In genomic region chr2:215779912-215780311, GRCh38 we compare ENCODE assay signal across 25 cellular contexts.
DNase-seq lines count a peak whose midpoint lies in the region; ATAC-seq, FAIRE-seq and TF ChIP-seq lines count a peak whose summit lies in the region.
"Had no signal": no experiment of that assay in that cellular context is flagged by ENCODE, and none has a peak within 500 bp of the region (broad histone marks: within the 10 kb centered on the region; RNA-seq: fewer than 3 reads in every experiment).

No MANE protein-coding gene starts in this region.

- no peak overlapping the region for H3K9ac ChIP-seq in H1 (replicated peaks in 1 of 4; ENCODE audit: extremely low read depth in 1 of 4, low read depth in 3 of 4, low read length in 3 of 4)
- H3K9ac ChIP-seq: BLaER1 treated with 17β-estradiol and CSF1 and Interleukin-3, amounts not matched to agents 10 nM and 100 nM had no signal

- no peak overlapping the region for H4K91ac ChIP-seq in H1 (replicated peaks; ENCODE audit: insufficient read length, low read length)

- no peak overlapping the region for H4K8ac ChIP-seq in H1 (ENCODE audit: extremely low read depth, insufficient read depth, low read length)

- 81% methylated on average over 3 of the region's 3 CpGs; no CpG with 5 or more reads in 1 of the 2 experiments for WGBS in H1 (ENCODE audit: extremely low coverage in 1 of 2, insufficient coverage in 1 of 2, insufficient read length in 1 of 2, insufficient replicate concordance in 2 of 2, low coverage in 1 of 2, low lambda C conversion rate in 2 of 2, missing lambda C conversion rate in 1 of 2), 2 experiments
- WGBS in sigmoid colon, 2 donors, result 92 to 98% methylated on average over 3 of the region's 3 CpGs

- peaks cover 11% of the 10 kb centered on the region for H3K27me3 Mint-ChIP-seq in stimulated activated naive CD8-positive, alpha-beta T cell treated with anti-CD3 and anti-CD28 coated beads, Interleukin-15, amount 100 ng/mL, for 72 hours
- peaks cover 12 to 13% of the 10 kb centered on the region in 2 donors for H3K27me3 Mint-ChIP-seq in CD8-positive, alpha-beta memory T cell

- BruUV-seq in PC-9 (replicated peaks; lab: Mats Ljungman, UMichigan), result no TSS peak

- DNase-seq in stimulated activated naive CD8-positive, alpha-beta T cell treated with anti-CD3 and anti-CD28 coated beads, Interleukin-15, amount 100 ng/mL, for 72 hours, result no peak
- no peak for DNase-seq in stimulated activated naive CD8-positive, alpha-beta T cell treated with anti-CD3 and anti-CD28 coated beads, Interleukin-15, Interleukin-2, amounts not matched to agents 100 U/mL and 50 U/mL, for 24 hours
- DNase-seq in H1 (ENCODE audit: low read depth in 1 of 2, low spot score in 2 of 2) (no peak), sigmoid colon (no peak), PC-9 (no peak), MV-4-11 (lab: John Stamatoyannopoulos, UW) (no peak)
- no peak for DNase-seq in CD8-positive, alpha-beta memory T cell
- DNase-seq: CD4-positive, alpha-beta T cell; COR-L47; DMS53; GOT3; KBM-7; NCI-H1105 treated with DMSO at 0.1 percent for 48 hours; NCI-H146; NCI-H2029; NCI-H2227 treated with DMSO at 0.1 percent for 48 hours; NCI-H510A; NCI-H69; SHP77 had no signal

- no peak for TF ChIP-seq RAD21 in H1 (IDR thresholded peaks at IDR 0.05 in 1 of 2, conservative IDR thresholded peaks at IDR 0.05 in 1 of 2; ENCODE audit: low read depth in 2 of 2, low read length in 2 of 2)

- H3K4me3 ChIP-seq in H1 (ENCODE audit: extremely low read depth in 1 of 4, insufficient read depth in 2 of 4, low read depth in 3 of 4, low read length in 4 of 4) (no peak overlapping the region), sigmoid colon (no peak overlapping the region), PC-9 (no peak overlapping the region)
- H3K4me3 ChIP-seq in CD8-positive, alpha-beta memory T cell (ENCODE audit: low read length), result no peak overlapping the region
- H3K4me3 ChIP-seq: BLaER1 treated with 17β-estradiol and CSF1 and Interleukin-3, amounts not matched to agents 10 nM and 100 nM had no signal

- no peak overlapping the region for H3K27ac Mint-ChIP-seq in stimulated activated naive CD8-positive, alpha-beta T cell treated with anti-CD3 and anti-CD28 coated beads, Interleukin-15, amount 100 ng/mL, for 72 hours
- H3K27ac Mint-ChIP-seq in CD8-positive, alpha-beta memory T cell, result no peak overlapping the region
- H3K27ac Mint-ChIP-seq: CD4-positive, alpha-beta T cell had no signal

- intact Hi-C loops in sigmoid colon (cut with DNase I) (loop anchor here (5.0 kb wide), 5 partner anchors 68 to 343 kb away; partner anchors contain the start of gene FN1), PC-9 (cut with micrococcal nuclease; ENCODE audit: unreplicated experiment) (no loop called here)

- TF ChIP-seq EP300 in H1 (IDR thresholded peaks at IDR 0.05; ENCODE audit: borderline replicate concordance in 1 of 2, low read depth in 2 of 2, low read length in 2 of 2), result no peak
- no peak for TF ChIP-seq EP300 in sigmoid colon (IDR thresholded peaks at IDR 0.05)

- H2BK5ac ChIP-seq in H1 (ENCODE audit: low read depth, low read length), result no peak overlapping the region

- no peaks in the 10 kb centered on the region for H3K9me2 ChIP-seq in PC-9 (ENCODE audit: insufficient read depth)

- H3K4ac ChIP-seq in H1 (replicated peaks; ENCODE audit: insufficient read length, low read depth, low read length), result no peak overlapping the region

- H3K4me3 Mint-ChIP-seq in stimulated activated naive CD8-positive, alpha-beta T cell treated with anti-CD3 and anti-CD28 coated beads, Interleukin-15, amount 100 ng/mL, for 72 hours, result no peak overlapping the region
- no peak overlapping the region for H3K4me3 Mint-ChIP-seq in CD8-positive, alpha-beta memory T cell
- H3K4me3 Mint-ChIP-seq: CD4-positive, alpha-beta T cell had no signal

- no peak for TF ChIP-seq POLR2A in H1 (IDR thresholded peaks at IDR 0.05; ENCODE audit: control extremely low read depth in 1 of 2, low read depth in 2 of 2, low read length in 2 of 2)
- no peak for TF ChIP-seq POLR2A in sigmoid colon (IDR thresholded peaks at IDR 0.05)

- no peak overlapping the region for H2AK5ac ChIP-seq in H1 (ENCODE audit: low read depth, low read length)

- no peak overlapping the region for H2BK15ac ChIP-seq in H1 (ENCODE audit: low read length)

- peak; percentile 20 for ATAC-seq in stimulated activated naive CD8-positive, alpha-beta T cell treated with anti-CD3 and anti-CD28 coated beads, Interleukin-15, amount 100 ng/mL, for 72 hours
- no peak for ATAC-seq in stimulated activated naive CD8-positive, alpha-beta T cell treated with anti-CD3 and anti-CD28 coated beads, Interleukin-15, Interleukin-2, amounts not matched to agents 100 U/mL and 50 U/mL, for 24 hours
- ATAC-seq: HCT116, HepG2, Panc1 had no signal

- no peaks in the 10 kb centered on the region for H3K23me2 ChIP-seq in H1 (ENCODE audit: low read depth, low read length)

- H3K4me1 ChIP-seq in H1 (replicated peaks in 1 of 4; ENCODE audit: control insufficient read depth in 3 of 4, insufficient read depth in 4 of 4, low read length in 3 of 4) (peaks cover 0 to 1% (median 0%) of the 10 kb centered on the region in 4 experiments; a peak in 1 of 7 replicates), sigmoid colon (peaks cover 0 to 59% (median 43%) of the 10 kb centered on the region in 4 donors), PC-9 (replicated peaks; ENCODE audit: insufficient read depth) (no peaks in the 10 kb centered on the region)
- no peaks in the 10 kb centered on the region for H3K4me1 ChIP-seq in CD8-positive, alpha-beta memory T cell (ENCODE audit: insufficient read depth, low read length)

- H3K79me2 ChIP-seq in H1 (ENCODE audit: control insufficient read depth in 1 of 2, insufficient read depth in 2 of 2, low read length in 2 of 2) (no peaks in the 10 kb centered on the region), PC-9 (ENCODE audit: low read depth) (no peaks in the 10 kb centered on the region)

- H3K56ac ChIP-seq in H1 (replicated peaks; ENCODE audit: insufficient read length, low read depth, low read length), result no peak overlapping the region

- POLR2A ChIA-PET in H1 (lab: Charles Lee; ENCODE audit: partially characterized antibody), result no interaction called here
- POLR2A ChIA-PET in PC-9 (lab: Charles Lee; ENCODE audit: unreplicated experiment), result no interaction called here
- POLR2A ChIA-PET in CD8-positive, alpha-beta memory T cell (lab: Charles Lee), result no interaction called here

- H3F3A ChIP-seq in PC-9 (ENCODE audit: insufficient read depth, low read depth), result no peaks in the 10 kb centered on the region

- H3K36me3 ChIP-seq in H1 (ENCODE audit: control insufficient read depth in 2 of 4, insufficient read depth in 4 of 4, low read length in 3 of 4) (no peaks in the 10 kb centered on the region), sigmoid colon (no peaks in the 10 kb centered on the region), PC-9 (ENCODE audit: low read depth) (no peaks in the 10 kb centered on the region)
- H3K36me3 ChIP-seq in CD8-positive, alpha-beta memory T cell (ENCODE audit: insufficient read depth, low read length), result no peaks in the 10 kb centered on the region
- H3K36me3 ChIP-seq: BLaER1 treated with 17β-estradiol and CSF1 and Interleukin-3, amounts not matched to agents 10 nM and 100 nM had no signal

- no peaks in the 10 kb centered on the region for H3K9me3 Mint-ChIP-seq in stimulated activated naive CD8-positive, alpha-beta T cell treated with anti-CD3 and anti-CD28 coated beads, Interleukin-15, amount 100 ng/mL, for 72 hours
- H3K9me3 Mint-ChIP-seq in CD8-positive, alpha-beta memory T cell, result no peaks in the 10 kb centered on the region
- H3K9me3 Mint-ChIP-seq: CD4-positive, alpha-beta T cell had no signal

- H2BK120ac ChIP-seq in H1 (replicated peaks; ENCODE audit: low read depth, low read length), result no peak overlapping the region

- no peak overlapping the region for H3K23ac ChIP-seq in H1 (ENCODE audit: insufficient read length)

- no peak for TF ChIP-seq CTCF in H1 (IDR thresholded peaks at IDR 0.05; ENCODE audit: control extremely low read depth in 1 of 3, insufficient read depth in 1 of 3, low read depth in 1 of 3, low read length in 3 of 3)
- no peak for TF ChIP-seq CTCF in sigmoid colon (IDR thresholded peaks at IDR 0.05)
- TF ChIP-seq CTCF in PC-9 (conservative IDR thresholded peaks at IDR 0.05), result no peak

- H3K4me1 Mint-ChIP-seq in stimulated activated naive CD8-positive, alpha-beta T cell treated with anti-CD3 and anti-CD28 coated beads, Interleukin-15, amount 100 ng/mL, for 72 hours, result no peaks in the 10 kb centered on the region
- H3K4me1 Mint-ChIP-seq in CD8-positive, alpha-beta memory T cell, result no peaks in the 10 kb centered on the region

- H3K27me3 ChIP-seq in H1 (replicated peaks in 1 of 4; ENCODE audit: control insufficient read depth in 3 of 4, extremely low read depth in 1 of 4, insufficient read depth in 3 of 4, low read length in 3 of 4) (no peaks in the 10 kb centered on the region), sigmoid colon (no peaks in the 10 kb centered on the region), PC-9 (ENCODE audit: insufficient read depth, low read depth) (no peaks in the 10 kb centered on the region)
- no peaks in the 10 kb centered on the region for H3K27me3 ChIP-seq in CD8-positive, alpha-beta memory T cell (ENCODE audit: insufficient read depth, low read length, poor library complexity, severe bottlenecking)
- H3K27me3 ChIP-seq: BLaER1 treated with 17β-estradiol and CSF1 and Interleukin-3, amounts not matched to agents 10 nM and 100 nM had no signal

- no peak overlapping the region for H3K18ac ChIP-seq in H1 (ENCODE audit: extremely low read depth, low read length)

- H3K4me2 ChIP-seq in H1 (ENCODE audit: insufficient read depth in 1 of 2, low read depth in 2 of 2, low read length in 2 of 2) (no peak overlapping the region), PC-9 (no peak overlapping the region)
- H3K4me2 ChIP-seq: BLaER1 treated with 17β-estradiol and CSF1 and Interleukin-3, amounts not matched to agents 10 nM and 100 nM had no signal

- H3K14ac ChIP-seq in H1 (ENCODE audit: insufficient read length), result no peak overlapping the region

- no peak overlapping the region for H2BK12ac ChIP-seq in H1 (ENCODE audit: low read depth, low read length)

- no peaks in the 10 kb centered on the region for H3K79me1 ChIP-seq in H1 (ENCODE audit: low read depth, low read length)

- no peak overlapping the region for H3K27ac ChIP-seq in H1 (ENCODE audit: low read depth, low read length)
- peak overlapping the region in 3 of 4 donors; percentile 10 to 85 (median 83) for H3K27ac ChIP-seq in sigmoid colon
- H3K27ac ChIP-seq in PC-9, result no peak overlapping the region
- H3K27ac ChIP-seq in CD8-positive, alpha-beta memory T cell (ENCODE audit: low read depth, low read length), result no peak overlapping the region
- H3K27ac ChIP-seq: BLaER1 treated with 17β-estradiol and CSF1 and Interleukin-3, amounts not matched to agents 10 nM and 100 nM; RWPE1 had no signal

- H4K20me1 ChIP-seq in H1 (replicated peaks in 1 of 2; ENCODE audit: control insufficient read depth in 1 of 2, insufficient read depth in 2 of 2, low read length in 2 of 2) (no peaks in the 10 kb centered on the region), PC-9 (ENCODE audit: insufficient read depth) (no peaks in the 10 kb centered on the region)
- H4K20me1 ChIP-seq: BLaER1 treated with 17β-estradiol and CSF1 and Interleukin-3, amounts not matched to agents 10 nM and 100 nM had no signal

- CTCF ChIA-PET in H1 (lab: Charles Lee; ENCODE audit: partially characterized antibody), result no interaction called here
- CTCF ChIA-PET in PC-9 (lab: Charles Lee), result no interaction called here
- CTCF ChIA-PET in CD8-positive, alpha-beta memory T cell (lab: Charles Lee), result no interaction called here

- 0 out of 2 replicates have a peak overlapping the region, but pooled peaks have one; percentile 56 for H2AFZ ChIP-seq in H1 (ENCODE audit: low read length)
- H2AFZ ChIP-seq in PC-9, result no peak overlapping the region

- no peak overlapping the region for H2BK20ac ChIP-seq in H1 (ENCODE audit: low read length)

- H3K9me3 ChIP-seq in H1 (ENCODE audit: insufficient read depth in 2 of 2, low read depth in 1 of 2, low read length in 1 of 2), result no peaks in the 10 kb centered on the region
- no peaks in the 10 kb centered on the region for H3K9me3 ChIP-seq in sigmoid colon
- no peaks in the 10 kb centered on the region for H3K9me3 ChIP-seq in PC-9 (ENCODE audit: insufficient read depth, low read depth)
- no peaks in the 10 kb centered on the region for H3K9me3 ChIP-seq in CD8-positive, alpha-beta memory T cell (ENCODE audit: low read length)
- H3K9me3 ChIP-seq: BLaER1 treated with 17β-estradiol and CSF1 and Interleukin-3, amounts not matched to agents 10 nM and 100 nM had no signal

- no peaks in the 10 kb centered on the region for H3K36me3 Mint-ChIP-seq in CD8-positive, alpha-beta memory T cell

- FAIRE-seq in H1 (lab: Jason Lieb, UNC), result no peak
- FAIRE-seq: G401.6, HepG2 had no signal

- H4K5ac ChIP-seq in H1 (ENCODE audit: insufficient read length, low read depth, low read length), result no peak overlapping the region

Comparison
In these comparisons a context has a peak if more than half of its experiments do, and no peak if none do; other contexts are left out.
1. H3K27ac ChIP-seq: peak in sigmoid colon (3 of 4); none in H1 (single experiment), PC-9 (single experiment) and CD8-positive, alpha-beta memory T cell (single experiment).